ENCODE assay signal across 5 cellular contexts in the genomic region with DNA sequence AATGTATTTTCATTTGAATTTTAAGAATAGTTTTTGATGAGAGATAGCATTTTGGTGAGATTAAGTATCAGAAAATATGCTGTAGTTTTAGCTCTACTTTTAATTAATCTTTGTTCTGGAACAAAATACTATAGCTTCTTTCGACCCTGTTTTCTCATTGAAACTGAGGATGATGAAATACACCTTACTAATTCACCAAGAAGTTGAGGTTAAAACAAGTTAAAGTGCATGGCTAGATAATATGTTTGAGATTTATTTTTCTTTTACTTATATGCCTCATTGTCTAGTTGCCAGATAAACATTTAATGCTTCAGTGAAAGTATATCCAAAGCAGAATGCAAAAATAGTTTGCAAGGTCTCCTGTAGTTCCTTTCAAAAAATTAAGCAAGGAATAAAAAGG.
"Had no signal": no experiment of that assay in that cellular context is flagged by ENCODE, and none has a peak within 500 bp of the region (broad histone marks: within the 10 kb centered on the region; RNA-seq: fewer than 3 reads in every experiment).

No MANE protein-coding gene starts in this region.

- H3K4me3 ChIP-seq: GM23248 had no signal

- H3K9ac ChIP-seq: GM23248 had no signal

- DNase-seq: GM23248, GOT3, H9, HCEC 1CT, KBM-7 had no signal
